Comparison of ENCODE assay signal across 1 cellular context in the genomic region with DNA sequence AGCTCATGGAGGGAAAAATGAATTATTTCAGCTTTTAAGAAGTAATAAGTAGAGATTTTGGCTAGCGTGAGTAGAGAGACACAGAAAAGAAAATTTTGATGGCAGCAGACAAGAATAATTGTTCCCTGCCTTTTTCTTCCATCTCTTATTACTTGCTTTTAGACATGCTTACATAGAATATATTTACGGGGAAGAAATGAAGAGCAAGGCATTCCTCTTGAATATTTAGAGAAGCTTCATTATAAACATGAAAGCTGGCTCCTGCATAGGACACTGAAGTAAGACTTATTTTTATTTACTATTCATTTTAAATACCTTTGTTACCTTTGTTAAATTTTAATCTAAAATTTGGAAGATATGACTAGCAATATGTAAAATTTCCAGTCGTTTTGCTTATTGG.
TF ChIP-seq lines count a peak whose summit lies in the region.

No MANE protein-coding gene starts in this region.

TF ChIP-seq in HCT116, 20 proteins besides CTCF, POLR2A, EP300 and RAD21:
- TF ChIP-seq, protein P1, sequence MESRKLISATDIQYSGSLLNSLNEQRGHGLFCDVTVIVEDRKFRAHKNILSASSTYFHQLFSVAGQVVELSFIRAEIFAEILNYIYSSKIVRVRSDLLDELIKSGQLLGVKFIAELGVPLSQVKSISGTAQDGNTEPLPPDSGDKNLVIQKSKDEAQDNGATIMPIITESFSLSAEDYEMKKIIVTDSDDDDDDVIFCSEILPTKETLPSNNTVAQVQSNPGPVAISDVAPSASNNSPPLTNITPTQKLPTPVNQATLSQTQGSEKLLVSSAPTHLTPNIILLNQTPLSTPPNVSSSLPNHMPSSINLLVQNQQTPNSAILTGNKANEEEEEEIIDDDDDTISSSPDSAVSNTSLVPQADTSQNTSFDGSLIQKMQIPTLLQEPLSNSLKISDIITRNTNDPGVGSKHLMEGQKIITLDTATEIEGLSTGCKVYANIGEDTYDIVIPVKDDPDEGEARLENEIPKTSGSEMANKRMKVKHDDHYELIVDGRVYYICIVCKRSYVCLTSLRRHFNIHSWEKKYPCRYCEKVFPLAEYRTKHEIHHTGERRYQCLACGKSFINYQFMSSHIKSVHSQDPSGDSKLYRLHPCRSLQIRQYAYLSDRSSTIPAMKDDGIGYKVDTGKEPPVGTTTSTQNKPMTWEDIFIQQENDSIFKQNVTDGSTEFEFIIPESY (IDR thresholded peaks at IDR 0.05; ENCODE audit: extremely low read depth, insufficient replicate concordance, low read length): no peak
- no peak for TF ChIP-seq TCF7L2 (IDR thresholded peaks at IDR 0.05; ENCODE audit: borderline replicate concordance, extremely low read depth, insufficient read depth, insufficient read length)
- TF ChIP-seq POLR2AphosphoS5 (IDR thresholded peaks at IDR 0.05; ENCODE audit: low read depth, low read length): no peak
- no peak for TF ChIP-seq JUND (IDR thresholded peaks at IDR 0.05)
- TF ChIP-seq ZFX (IDR thresholded peaks at IDR 0.05): no peak
- TF ChIP-seq, protein P2, sequence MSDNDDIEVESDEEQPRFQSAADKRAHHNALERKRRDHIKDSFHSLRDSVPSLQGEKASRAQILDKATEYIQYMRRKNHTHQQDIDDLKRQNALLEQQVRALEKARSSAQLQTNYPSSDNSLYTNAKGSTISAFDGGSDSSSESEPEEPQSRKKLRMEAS (IDR thresholded peaks at IDR 0.05): no peak
- no peak for TF ChIP-seq EZH2phosphoT487 (IDR thresholded peaks at IDR 0.05; ENCODE audit: borderline replicate concordance)
- TF ChIP-seq, protein P3, sequence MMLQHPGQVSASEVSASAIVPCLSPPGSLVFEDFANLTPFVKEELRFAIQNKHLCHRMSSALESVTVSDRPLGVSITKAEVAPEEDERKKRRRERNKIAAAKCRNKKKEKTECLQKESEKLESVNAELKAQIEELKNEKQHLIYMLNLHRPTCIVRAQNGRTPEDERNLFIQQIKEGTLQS (IDR thresholded peaks at IDR 0.05): no peak
- no peak for TF ChIP-seq SP1 (IDR thresholded peaks at IDR 0.05; ENCODE audit: low read depth)
- TF ChIP-seq, protein P4, sequence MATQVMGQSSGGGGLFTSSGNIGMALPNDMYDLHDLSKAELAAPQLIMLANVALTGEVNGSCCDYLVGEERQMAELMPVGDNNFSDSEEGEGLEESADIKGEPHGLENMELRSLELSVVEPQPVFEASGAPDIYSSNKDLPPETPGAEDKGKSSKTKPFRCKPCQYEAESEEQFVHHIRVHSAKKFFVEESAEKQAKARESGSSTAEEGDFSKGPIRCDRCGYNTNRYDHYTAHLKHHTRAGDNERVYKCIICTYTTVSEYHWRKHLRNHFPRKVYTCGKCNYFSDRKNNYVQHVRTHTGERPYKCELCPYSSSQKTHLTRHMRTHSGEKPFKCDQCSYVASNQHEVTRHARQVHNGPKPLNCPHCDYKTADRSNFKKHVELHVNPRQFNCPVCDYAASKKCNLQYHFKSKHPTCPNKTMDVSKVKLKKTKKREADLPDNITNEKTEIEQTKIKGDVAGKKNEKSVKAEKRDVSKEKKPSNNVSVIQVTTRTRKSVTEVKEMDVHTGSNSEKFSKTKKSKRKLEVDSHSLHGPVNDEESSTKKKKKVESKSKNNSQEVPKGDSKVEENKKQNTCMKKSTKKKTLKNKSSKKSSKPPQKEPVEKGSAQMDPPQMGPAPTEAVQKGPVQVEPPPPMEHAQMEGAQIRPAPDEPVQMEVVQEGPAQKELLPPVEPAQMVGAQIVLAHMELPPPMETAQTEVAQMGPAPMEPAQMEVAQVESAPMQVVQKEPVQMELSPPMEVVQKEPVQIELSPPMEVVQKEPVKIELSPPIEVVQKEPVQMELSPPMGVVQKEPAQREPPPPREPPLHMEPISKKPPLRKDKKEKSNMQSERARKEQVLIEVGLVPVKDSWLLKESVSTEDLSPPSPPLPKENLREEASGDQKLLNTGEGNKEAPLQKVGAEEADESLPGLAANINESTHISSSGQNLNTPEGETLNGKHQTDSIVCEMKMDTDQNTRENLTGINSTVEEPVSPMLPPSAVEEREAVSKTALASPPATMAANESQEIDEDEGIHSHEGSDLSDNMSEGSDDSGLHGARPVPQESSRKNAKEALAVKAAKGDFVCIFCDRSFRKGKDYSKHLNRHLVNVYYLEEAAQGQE (IDR thresholded peaks at IDR 0.05; ENCODE audit: low read depth): no peak
- TF ChIP-seq CBX3 (IDR thresholded peaks at IDR 0.05; ENCODE audit: low read depth): no peak
- no peak for TF ChIP-seq CEBPB (IDR thresholded peaks at IDR 0.05; ENCODE audit: low read depth)
- no peak for TF ChIP-seq EZH2 (IDR thresholded peaks at IDR 0.05)
- no peak for TF ChIP-seq ELF1 (IDR thresholded peaks at IDR 0.05; ENCODE audit: borderline replicate concordance, low read depth)
- no peak for TF ChIP-seq YY1 (IDR thresholded peaks at IDR 0.05; ENCODE audit: extremely low read depth, insufficient replicate concordance, low read depth, low read length)
- no peak for TF ChIP-seq FOSL1 (IDR thresholded peaks at IDR 0.05; ENCODE audit: low read depth)
- no peak for TF ChIP-seq SRF (IDR thresholded peaks at IDR 0.05; ENCODE audit: low read depth)
- no peak for TF ChIP-seq ZNF274 (IDR thresholded peaks at IDR 0.05; ENCODE audit: low read depth, low read length)
- TF ChIP-seq EGR1 (IDR thresholded peaks at IDR 0.05; ENCODE audit: low read depth): no peak
- no peak for TF ChIP-seq SIN3A (IDR thresholded peaks at IDR 0.05; ENCODE audit: low read depth)
TF ChIP-seq in HCT116: peak in this region for 0.
